ENCODE assay signal across 8 cellular contexts in the genomic region with DNA sequence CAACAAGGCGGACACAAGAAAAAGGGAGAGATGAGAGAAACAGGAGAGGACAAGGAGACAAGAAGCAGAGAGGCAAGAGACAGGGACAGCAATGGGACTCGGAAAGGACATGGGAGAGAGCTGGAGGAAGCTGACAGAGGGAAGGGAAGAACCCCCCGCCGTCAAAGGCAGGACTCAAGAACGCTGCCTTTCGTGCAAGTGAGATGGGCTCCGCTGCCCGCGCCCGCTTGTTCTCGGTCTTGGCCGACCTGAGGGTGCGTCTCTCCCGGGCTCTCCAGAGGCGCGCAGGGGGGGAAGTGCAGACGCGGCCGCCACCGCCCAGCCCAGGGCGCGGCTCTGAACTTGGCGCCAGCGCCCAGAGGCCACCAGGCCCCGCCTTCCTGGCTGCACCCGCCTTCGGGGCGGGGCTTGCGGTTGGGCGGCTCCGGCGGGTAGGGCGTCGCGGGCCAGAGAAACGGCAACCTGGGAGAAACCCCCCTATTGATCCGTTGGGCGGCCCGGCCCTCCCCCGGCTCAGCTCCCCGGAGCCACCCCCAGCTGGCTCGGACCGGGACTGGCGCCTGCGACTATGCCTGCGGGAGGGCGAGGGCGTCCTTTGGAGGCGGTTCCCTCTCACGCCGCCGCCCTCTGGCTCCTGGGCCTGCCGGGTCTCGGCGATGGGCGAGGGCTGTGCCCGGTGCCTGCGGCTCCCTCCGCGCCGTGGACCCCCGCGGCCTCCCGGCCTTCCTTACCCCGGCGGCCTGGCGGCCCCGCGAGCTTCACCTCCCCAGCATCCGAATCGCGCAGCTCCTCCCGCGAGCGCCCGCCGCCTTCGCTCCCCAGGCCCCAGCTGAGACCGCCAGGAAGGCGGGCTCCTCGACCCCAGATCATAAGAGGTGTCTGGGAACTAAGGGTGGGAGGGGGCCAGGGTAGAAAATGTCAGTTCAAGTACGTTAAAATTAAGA. TPM values are rescaled to one million over a fixed set of nuclear protein-coding genes. Genes with fewer than 3 reads are reported as not detected.
DNase-seq lines count a peak whose midpoint lies in the region; ATAC-seq and TF ChIP-seq lines count a peak whose summit lies in the region.

No MANE protein-coding gene starts in this region.

- peak overlapping the region in 1 of 3 donors; percentile 58 for H3K27ac Mint-ChIP-seq in IgD-negative memory B cell
- H3K27ac Mint-ChIP-seq in activated naive CD4-positive, alpha-beta T cell treated with anti-CD3 and anti-CD28 coated beads for 36 hours = peak overlapping the region; percentile 32

- H3K4me1 ChIP-seq in SJCRH30 = no peaks in the 10 kb centered on the region
- peaks cover 14 to 15% of the 10 kb centered on the region in 2 donors for H3K4me1 ChIP-seq in thoracic aorta (ENCODE audit: control insufficient read depth in 1 of 2, low read depth in 2 of 2)

- peak overlapping the region; percentile 62 for H3K4me3 ChIP-seq in SJCRH30
- peak overlapping the region; percentile 90 for H3K4me3 ChIP-seq in thoracic aorta

- no peak for TF ChIP-seq CTCF in omental fat pad (IDR thresholded peaks at IDR 0.05)
- TF ChIP-seq CTCF in thoracic aorta (IDR thresholded peaks at IDR 0.05) = no peak

- CTCF ChIA-PET in activated naive CD4-positive, alpha-beta T cell treated with anti-CD3 and anti-CD28 coated beads for 36 hours (lab: Charles Lee) = interaction anchor here (1.0 kb wide), 1 partner anchor 15 kb away, joined by 4 read pairs; no protein-coding TSS in a partner anchor

- H3K27ac ChIP-seq in SJCRH30 = no peak overlapping the region
- peak overlapping the region; percentile 74 to 75 for H3K27ac ChIP-seq in thoracic aorta

- no peaks in the 10 kb centered on the region for H3K36me3 Mint-ChIP-seq in IgD-negative memory B cell
- H3K36me3 Mint-ChIP-seq in activated naive CD4-positive, alpha-beta T cell treated with anti-CD3 and anti-CD28 coated beads for 36 hours (ENCODE audit: low read depth) = no peaks in the 10 kb centered on the region

- H3K9me3 ChIP-seq in SJCRH30 (replicated peaks) = no peaks in the 10 kb centered on the region
- H3K9me3 ChIP-seq in thoracic aorta = no peaks in the 10 kb centered on the region

- no peaks in the 10 kb centered on the region for H3K27me3 ChIP-seq in SJCRH30
- H3K27me3 ChIP-seq in thoracic aorta (replicated peaks; ENCODE audit: insufficient read depth) = no peaks in the 10 kb centered on the region

- DNase-seq in DMS53 (lab: John Stamatoyannopoulos, UW) = peak; percentile 79
- DNase-seq in SJCRH30 = peak; percentile 50 to 65
- DNase-seq in activated naive CD4-positive, alpha-beta T cell treated with anti-CD3 and anti-CD28 coated beads for 36 hours = peak; percentile 81
- DNase-seq in globus pallidus (ENCODE audit: low spot score) = peak; percentile 88
- DNase-seq in omental fat pad (ENCODE audit: low spot score) = peak; percentile 55
- DNase-seq in thoracic aorta (ENCODE audit: low spot score) = peak; percentile 25

- H3K4me3 Mint-ChIP-seq in IgD-negative memory B cell = peak overlapping the region; percentile 79 to 89 (median 86)
- peak overlapping the region; percentile 91 for H3K4me3 Mint-ChIP-seq in activated naive CD4-positive, alpha-beta T cell treated with anti-CD3 and anti-CD28 coated beads for 36 hours

- no peaks in the 10 kb centered on the region for H3K36me3 ChIP-seq in SJCRH30
- H3K36me3 ChIP-seq in thoracic aorta = no peaks in the 10 kb centered on the region

- peaks cover 0 to 2% (median 0%) of the 10 kb centered on the region in 3 donors for H3K9me3 Mint-ChIP-seq in IgD-negative memory B cell
- no peaks in the 10 kb centered on the region for H3K9me3 Mint-ChIP-seq in activated naive CD4-positive, alpha-beta T cell treated with anti-CD3 and anti-CD28 coated beads for 36 hours

- intact Hi-C loops in activated naive CD4-positive, alpha-beta T cell treated with anti-CD3 and anti-CD28 coated beads for 36 hours (cut with micrococcal nuclease) = loop anchor here (1.0 to 5.0 kb wide), 3 partner anchors 15 to 252 kb away; a partner anchor contains a TSS

- peak; percentile 94 for ATAC-seq in GM21619 (IDR thresholded peaks at IDR 0.05; ENCODE audit: unreplicated experiment)
- peak; percentile 86 for ATAC-seq in omental fat pad (ENCODE audit: low FRiP score)
- ATAC-seq in thoracic aorta (ENCODE audit: insufficient number of reproducible peaks, low FRiP score, low read depth) = peak; percentile 56

- peaks cover 17% of the 10 kb centered on the region for H3K27me3 Mint-ChIP-seq in IgD-negative memory B cell
- H3K27me3 Mint-ChIP-seq in activated naive CD4-positive, alpha-beta T cell treated with anti-CD3 and anti-CD28 coated beads for 36 hours (ENCODE audit: low read depth) = no peaks in the 10 kb centered on the region

- H3K4me1 Mint-ChIP-seq in IgD-negative memory B cell = peaks cover 4 to 7% (median 6%) of the 10 kb centered on the region in 3 donors
- peaks cover 19% of the 10 kb centered on the region for H3K4me1 Mint-ChIP-seq in activated naive CD4-positive, alpha-beta T cell treated with anti-CD3 and anti-CD28 coated beads for 36 hours (ENCODE audit: low read depth)

RNA-seq across cellular contexts. Expression of a gene that starts 2.2 kb away (rescaled TPM):
- not detected for polyA plus RNA-seq in IgD-negative memory B cell
- total RNA-seq in SJCRH30 (2014; rRNA removed; shearing (Covaris generic)) = not detected in 2 replicates
- not detected for total RNA-seq in activated naive CD4-positive, alpha-beta T cell treated with anti-CD3 and anti-CD28 coated beads for 36 hours
- not detected for total RNA-seq in omental fat pad
- not detected for total RNA-seq in thoracic aorta

Comparison
In these comparisons a context has a peak if more than half of its experiments do, and no peak if none do; other contexts are left out.
1. DNase-seq: peak in every context shown above with its lines; median percentile 88 in globus pallidus; 81 in activated naive CD4-positive, alpha-beta T cell treated with anti-CD3 and anti-CD28 coated beads for 36 hours; 79 in DMS53; 58 in SJCRH30; 55 in omental fat pad; 25 in thoracic aorta.